Comparison of ENCODE assay signal across 1 cellular context in genomic region chr20:14853079-14853478, GRCh38.
TF ChIP-seq lines count a peak whose summit lies in the region.

No MANE protein-coding gene starts in this region.

TF ChIP-seq in GM12878, 131 proteins besides CTCF, POLR2A, EP300 and RAD21 (continued from another document):
- TF ChIP-seq ZNF592 (IDR thresholded peaks at IDR 0.05) (no peak), RELB (IDR thresholded peaks at IDR 0.05; ENCODE audit: low read depth) (peak; percentile 61; the same call in 1 of the 2 replicates), JUNB (IDR thresholded peaks at IDR 0.05) (no peak), BHLHE40 (IDR thresholded peaks at IDR 0.05; ENCODE audit: borderline replicate concordance in 1 of 2, low read depth in 2 of 2, low read length in 1 of 2) (peak; percentile 53 to 64), NR2F1 (conservative IDR thresholded peaks at IDR 0.05) (peak; percentile 86), BCLAF1 (IDR thresholded peaks at IDR 0.05) (no peak), SMAD1 (IDR thresholded peaks at IDR 0.05; ENCODE audit: low read depth, partially characterized antibody) (no peak), SIN3A (IDR thresholded peaks at IDR 0.05; ENCODE audit: low read depth, low read length) (no peak), USF2 (IDR thresholded peaks at IDR 0.05; ENCODE audit: borderline replicate concordance, low read depth, low read length) (no peak), SMARCA5 (IDR thresholded peaks at IDR 0.05) (no peak), NBN (IDR thresholded peaks at IDR 0.05) (peak; percentile 43; the same call in 1 of the 2 replicates), RAD51 (IDR thresholded peaks at IDR 0.05) (0 out of 2 replicates have a peak, but pooled peaks have one; percentile 24), IKZF2 (IDR thresholded peaks at IDR 0.05) (peak; percentile 65 to 76; a peak in 3 of 4 replicates), MTA2 (IDR thresholded peaks at IDR 0.05; ENCODE audit: low read depth) (peak; percentile 85), SPI1 (IDR thresholded peaks at IDR 0.05; ENCODE audit: borderline replicate concordance, insufficient read depth, low read depth, low read length) (peak; percentile 67; the same call in 1 of the 2 replicates), MEF2B (IDR thresholded peaks at IDR 0.05; ENCODE audit: partially characterized antibody, poor library complexity, severe bottlenecking) (peak; percentile 47), NFYA (IDR thresholded peaks at IDR 0.05; ENCODE audit: borderline replicate concordance, low read depth, low read length) (no peak), IKZF1 (conservative IDR thresholded peaks at IDR 0.05) (peak; percentile 71)
